ENCODE assay signal across 8 cellular contexts in genomic region chr9:132406554-132407122, GRCh38. TPM values are rescaled to one million over a fixed set of nuclear protein-coding genes. Genes with fewer than 3 reads are reported as not detected.
DNase-seq lines count a peak whose midpoint lies in the region; ATAC-seq lines count a peak whose summit lies in the region.

TSS of gene TTF1 (minus strand) at chr9:132406840. CDS start at chr9:132402821, 4,019 bp downstream.

- H3K4me3 ChIP-seq in SK-N-MC, result peak within 1 kb of the TSS; percentile 78

- H3K27ac ChIP-seq in SK-N-MC (no peak within 1 kb of the TSS), substantia nigra (ENCODE audit: low read depth, low read length, poor library complexity, severe bottlenecking) (peak within 1 kb of the TSS; percentile 24)

- H3K27me3 Mint-ChIP-seq in activated naive CD4-positive, alpha-beta T cell treated with anti-CD3 and anti-CD28 coated beads for 36 hours (ENCODE audit: low read depth), result peaks cover 10% of the 10 kb centered on the region

- peak; percentile 69 for ATAC-seq in HG02588 (IDR thresholded peaks at IDR 0.05; ENCODE audit: unreplicated experiment)

- peaks cover 23% of the 10 kb centered on the region for H3K36me3 Mint-ChIP-seq in activated naive CD4-positive, alpha-beta T cell treated with anti-CD3 and anti-CD28 coated beads for 36 hours (ENCODE audit: low read depth)

- intact Hi-C loops in activated naive CD4-positive, alpha-beta T cell treated with anti-CD3 and anti-CD28 coated beads for 36 hours (cut with micrococcal nuclease), result loop anchor here (1.0 to 10.0 kb wide), 4 partner anchors 51 to 358 kb away; partner anchors contain the start of gene GTF3C4

- H3K9me3 ChIP-seq in SK-N-MC (ENCODE audit: low read depth, low read length), result no peaks in the 10 kb centered on the region

- H3K4me3 Mint-ChIP-seq in activated naive CD4-positive, alpha-beta T cell treated with anti-CD3 and anti-CD28 coated beads for 36 hours, result peak within 1 kb of the TSS; percentile 95

- peak within 1 kb of the TSS; percentile 90 for H3K27ac Mint-ChIP-seq in activated naive CD4-positive, alpha-beta T cell treated with anti-CD3 and anti-CD28 coated beads for 36 hours

- H3K36me3 ChIP-seq in SK-N-MC (ENCODE audit: insufficient read depth, low read length), result peaks cover 22% of the 10 kb centered on the region

- H3K9ac ChIP-seq in SK-N-MC (ENCODE audit: insufficient read length), result peak within 1 kb of the TSS; percentile 75

- no peaks in the 10 kb centered on the region for H3K9me3 Mint-ChIP-seq in activated naive CD4-positive, alpha-beta T cell treated with anti-CD3 and anti-CD28 coated beads for 36 hours

- DNase-seq in GF-D8 (lab: John Stamatoyannopoulos, UW), result peak; percentile 66
- peak; percentile 83 for DNase-seq in NCI-H1092 (lab: John Stamatoyannopoulos, UW)
- peak; percentile 37 for DNase-seq in SK-N-MC (ENCODE audit: low read depth, low spot score)
- peak; percentile 96 for DNase-seq in activated naive CD4-positive, alpha-beta T cell treated with anti-CD3 and anti-CD28 coated beads for 36 hours
- peak; percentile 78 for DNase-seq in globus pallidus (ENCODE audit: low spot score)
- peak; percentile 24 to 93 (median 73) for DNase-seq in nucleus accumbens (lab: John Stamatoyannopoulos, UW)
- peak in 48 of 49 donors; percentile 15 to 85 (median 74) for DNase-seq in substantia nigra (lab: John Stamatoyannopoulos, UW)

- peaks cover 53% of the 10 kb centered on the region for H3K4me1 Mint-ChIP-seq in activated naive CD4-positive, alpha-beta T cell treated with anti-CD3 and anti-CD28 coated beads for 36 hours (ENCODE audit: low read depth)

- CTCF ChIA-PET in activated naive CD4-positive, alpha-beta T cell treated with anti-CD3 and anti-CD28 coated beads for 36 hours (lab: Charles Lee), result no interaction called here

RNA-seq across cellular contexts. Expression of gene TTF1, which starts in this region (rescaled TPM):
- total RNA-seq in activated naive CD4-positive, alpha-beta T cell treated with anti-CD3 and anti-CD28 coated beads for 36 hours, result 10 to 100 TPM; 27.1 to 29.9 TPM

Comparison
In these comparisons a context has a peak if more than half of its experiments do, and no peak if none do; other contexts are left out.
1. DNase-seq: peak in every context shown above with its lines; median percentile 96 in activated naive CD4-positive, alpha-beta T cell treated with anti-CD3 and anti-CD28 coated beads for 36 hours; 83 in NCI-H1092; 78 in globus pallidus; 74 in substantia nigra; 73 in nucleus accumbens; 66 in GF-D8; 37 in SK-N-MC.